ENCODE assay signal across 27 cellular contexts in genomic region chr19:8259142-8259921, GRCh38. TPM values are rescaled to one million over a fixed set of nuclear protein-coding genes. Genes with fewer than 3 reads are reported as not detected.
A peak's percentile ranks its signal among the peaks of the same experiment; 100 is the strongest.
DNase-seq lines count a peak whose midpoint lies in the region; ATAC-seq and TF ChIP-seq lines count a peak whose summit lies in the region.
"Had no signal": no experiment of that assay in that cellular context is flagged by ENCODE, and none has a peak within 500 bp of the region (broad histone marks: within the 10 kb centered on the region; RNA-seq: fewer than 3 reads in every experiment).

No MANE protein-coding gene starts in this region.

- CTCF ChIA-PET in HEK293 (lab: Yijun Ruan, JAX) = interaction anchor here (0.9 kb wide), 1 partner anchor 316 kb away, joined by 3 read pairs; the partner anchor contains the start of gene TIMM44

- H3K79me1 ChIP-seq in neuronal stem cell (ENCODE audit: low read depth, low read length) = peaks cover 2% of the 10 kb centered on the region

- H3K27ac ChIP-seq in HEK293 (ENCODE audit: extremely low read depth, low read depth, low read length) = no peak overlapping the region
- no peak overlapping the region for H3K27ac ChIP-seq in neuronal stem cell (replicated peaks; ENCODE audit: low read length)
- no peak overlapping the region for H3K27ac ChIP-seq in lower lobe of right lung
- H3K27ac ChIP-seq: epithelial cell of prostate, heart left ventricle, left ventricle myocardium inferior, psoas muscle, transverse colon had no signal

- H3K4me1 ChIP-seq in HEK293 (ENCODE audit: control insufficient read depth, insufficient read depth, low read length) (no peaks in the 10 kb centered on the region), neuronal stem cell (ENCODE audit: control insufficient read depth in 2 of 2, insufficient read depth in 1 of 2, low read depth in 1 of 2, low read length in 2 of 2) (peaks cover 0 to 6% of the 10 kb centered on the region in 2 donors), lower lobe of right lung (no peaks in the 10 kb centered on the region)
- H3K4me1 ChIP-seq: left ventricle myocardium inferior, psoas muscle, transverse colon had no signal

- H4K91ac ChIP-seq in neuronal stem cell (ENCODE audit: low read depth, low read length, poor library complexity) = no peak overlapping the region

- no peak overlapping the region for H2AFZ ChIP-seq in neuronal stem cell (ENCODE audit: low read length)

- H3K4me1 Mint-ChIP-seq in effector memory CD8-positive, alpha-beta T cell (ENCODE audit: low read depth in 2 of 2) = peaks cover 1 to 10% of the 10 kb centered on the region in 2 donors
- peaks cover 7% of the 10 kb centered on the region for H3K4me1 Mint-ChIP-seq in activated T-helper 1 cell treated with anti-CD3 and anti-CD28 coated beads, Interleukin-12 subunit alpha, Interleukin-12 subunit beta, Interleukin-2, Interleukin-4 antibody, amounts not matched to agents 30 ng/mL and 10 ng/mL and 1 ng/mL, durations not matched to agents 14 hours and 24 hours and 36 hours (ENCODE audit: low read depth)

- H2BK15ac ChIP-seq in neuronal stem cell (ENCODE audit: low read length) = no peak overlapping the region

- no peak overlapping the region for H3K9ac ChIP-seq in neuronal stem cell (ENCODE audit: low read depth, low read length, poor library complexity)

- DNase-seq in GM13976 (ENCODE audit: low spot score) = peak; percentile 28
- DNase-seq in effector memory CD8-positive, alpha-beta T cell = no peak
- no peak for DNase-seq in neuronal stem cell (ENCODE audit: low spot score)
- DNase-seq in lower lobe of right lung = no peak
- no peak for DNase-seq in activated T-helper 1 cell treated with anti-CD3 and anti-CD28 coated beads, Interleukin-12 subunit alpha, Interleukin-12 subunit beta, Interleukin-2, Interleukin-4 antibody, amounts not matched to agents 30 ng/mL and 10 ng/mL and 1 ng/mL, durations not matched to agents 14 hours and 24 hours and 36 hours (ENCODE audit: low spot score)
- no peak for DNase-seq in T1000 (lab: John Stamatoyannopoulos, UW)
- DNase-seq: activated CD4-positive, alpha-beta T cell treated with anti-CD3 and anti-CD28 coated beads for 1 hour; anterior cingulate cortex; CD8-positive, alpha-beta T cell; DMS53; heart left ventricle; left ventricle myocardium inferior; midbrain; MV-4-11; NCI-H187; NCI-H82; Right ventricle myocardium superior; stimulated activated CD4-positive, alpha-beta T cell treated with anti-CD3 and anti-CD28 coated beads, Interleukin-2, amount 100 ng/mL, for 48 hours; transverse colon had no signal

- no peak overlapping the region for H2BK120ac ChIP-seq in neuronal stem cell (ENCODE audit: low read depth, low read length)

- H3K36me3 Mint-ChIP-seq in effector memory CD8-positive, alpha-beta T cell (ENCODE audit: insufficient read depth) = peaks cover 10% of the 10 kb centered on the region
- peaks cover 8% of the 10 kb centered on the region for H3K36me3 Mint-ChIP-seq in activated T-helper 1 cell treated with anti-CD3 and anti-CD28 coated beads, Interleukin-12 subunit alpha, Interleukin-12 subunit beta, Interleukin-2, Interleukin-4 antibody, amounts not matched to agents 30 ng/mL and 10 ng/mL and 1 ng/mL, durations not matched to agents 14 hours and 24 hours and 36 hours (ENCODE audit: low read depth)

- peak overlapping the region; percentile 14 for H3K18ac ChIP-seq in neuronal stem cell (ENCODE audit: low read length)

- H3K9me3 ChIP-seq in HEK293 (ENCODE audit: control insufficient read depth, insufficient read depth, low read depth, low read length) = no peaks in the 10 kb centered on the region
- no peaks in the 10 kb centered on the region for H3K9me3 ChIP-seq in neuronal stem cell (replicated peaks in 1 of 2; ENCODE audit: control insufficient read depth in 2 of 2, insufficient read depth in 1 of 2, low read depth in 1 of 2, low read length in 2 of 2)
- no peaks in the 10 kb centered on the region for H3K9me3 ChIP-seq in lower lobe of right lung
- H3K9me3 ChIP-seq: heart left ventricle, left ventricle myocardium inferior, psoas muscle, transverse colon had no signal

- peaks cover 0 to 3% (median 0%) of the 10 kb centered on the region in 3 experiments for H3K27me3 ChIP-seq in neuronal stem cell (ENCODE audit: control insufficient read depth in 3 of 3, insufficient read depth in 3 of 3, low read depth in 1 of 3, low read length in 3 of 3)
- no peaks in the 10 kb centered on the region for H3K27me3 ChIP-seq in lower lobe of right lung (ENCODE audit: low read depth)
- H3K27me3 ChIP-seq: heart left ventricle, transverse colon had no signal

- no peak overlapping the region for H2BK12ac ChIP-seq in neuronal stem cell (ENCODE audit: low read length)

- no peak overlapping the region for H3K4ac ChIP-seq in neuronal stem cell (ENCODE audit: low read length)

- H2BK5ac ChIP-seq in neuronal stem cell (ENCODE audit: low read length) = no peak overlapping the region

- no peaks in the 10 kb centered on the region for H3K9me3 Mint-ChIP-seq in effector memory CD8-positive, alpha-beta T cell
- H3K9me3 Mint-ChIP-seq in activated T-helper 1 cell treated with anti-CD3 and anti-CD28 coated beads, Interleukin-12 subunit alpha, Interleukin-12 subunit beta, Interleukin-2, Interleukin-4 antibody, amounts not matched to agents 30 ng/mL and 10 ng/mL and 1 ng/mL, durations not matched to agents 14 hours and 24 hours and 36 hours = no peaks in the 10 kb centered on the region
- H3K9me3 Mint-ChIP-seq: CD8-positive, alpha-beta T cell; central memory CD8-positive, alpha-beta T cell; nephron; stimulated activated naive CD8-positive, alpha-beta T cell treated with anti-CD3 and anti-CD28 coated beads, Interleukin-15, Interleukin-2, amounts not matched to agents 100 ng/mL and 50 ng/mL, for 24 hours had no signal

- intact Hi-C loops in lower lobe of right lung (cut with DNase I) = no loop called here
- intact Hi-C loops in activated T-helper 1 cell treated with anti-CD3 and anti-CD28 coated beads, Interleukin-12 subunit alpha, Interleukin-12 subunit beta, Interleukin-2, Interleukin-4 antibody, amounts not matched to agents 30 ng/mL and 10 ng/mL and 1 ng/mL, durations not matched to agents 14 hours and 24 hours and 36 hours (cut with micrococcal nuclease) = no loop called here

- no peak overlapping the region for H3K14ac ChIP-seq in neuronal stem cell (ENCODE audit: low read length)

- no peak overlapping the region for H4K8ac ChIP-seq in neuronal stem cell (ENCODE audit: low read depth, low read length)

- no CpG with 5 or more reads among the region's 11 CpGs for WGBS in neuronal stem cell (ENCODE audit: extremely low coverage in 2 of 2, insufficient read length in 2 of 2, insufficient replicate concordance in 1 of 2), 2 donors

- H3K27ac Mint-ChIP-seq in effector memory CD8-positive, alpha-beta T cell = peak overlapping the region; percentile 52 to 86
- no peak overlapping the region for H3K27ac Mint-ChIP-seq in activated T-helper 1 cell treated with anti-CD3 and anti-CD28 coated beads, Interleukin-12 subunit alpha, Interleukin-12 subunit beta, Interleukin-2, Interleukin-4 antibody, amounts not matched to agents 30 ng/mL and 10 ng/mL and 1 ng/mL, durations not matched to agents 14 hours and 24 hours and 36 hours
- H3K27ac Mint-ChIP-seq: nephron; stimulated activated naive CD8-positive, alpha-beta T cell treated with anti-CD3 and anti-CD28 coated beads, Interleukin-15, Interleukin-2, amounts not matched to agents 100 ng/mL and 50 ng/mL, for 24 hours had no signal

- in situ Hi-C loops in GM13976 (cut with MboI; ENCODE audit: low sequenced_read_pairs, unreplicated experiment) = loop anchor here (10.0 kb wide), 1 partner anchor 105 kb away; no protein-coding TSS in a partner anchor

- no peak for TF ChIP-seq CTCF in GM13976 (IDR thresholded peaks at IDR 0.05; ENCODE audit: borderline replicate concordance, control extremely low read depth, extremely low read depth, insufficient read depth, missing control alignments)
- TF ChIP-seq CTCF in HEK293 (tag by site-specific recombination; IDR thresholded peaks at IDR 0.05) = no peak
- TF ChIP-seq CTCF in lower lobe of right lung (IDR thresholded peaks at IDR 0.05) = no peak

- H3K4me2 ChIP-seq in neuronal stem cell (ENCODE audit: insufficient read depth, low read length, poor library complexity, severe bottlenecking) = no peak overlapping the region
- H3K4me2 ChIP-seq: smooth muscle cell had no signal

- H3K36me3 ChIP-seq in HEK293 (ENCODE audit: control insufficient read depth in 2 of 2, insufficient read depth in 1 of 2, low read length in 2 of 2) = peaks cover 0 to 30% of the 10 kb centered on the region in 2 experiments; a peak in 1 of 3 replicates
- H3K36me3 ChIP-seq in neuronal stem cell (replicated peaks in 1 of 2; ENCODE audit: control insufficient read depth in 2 of 2, insufficient read depth in 2 of 2, low read length in 2 of 2) = peaks cover 25 to 47% of the 10 kb centered on the region in 2 donors
- peaks cover 47% of the 10 kb centered on the region for H3K36me3 ChIP-seq in lower lobe of right lung
- H3K36me3 ChIP-seq: transverse colon had no signal

- ATAC-seq in effector memory CD8-positive, alpha-beta T cell (replicated peaks) = no peak
- ATAC-seq in HG02588 (IDR thresholded peaks at IDR 0.05; ENCODE audit: unreplicated experiment) (no peak), lower lobe of right lung (no peak)
- ATAC-seq: CD8-positive, alpha-beta T cell; heart left ventricle; psoas muscle had no signal

- POLR2A ChIA-PET in HEK293 (lab: Yijun Ruan, JAX) = no interaction called here

- H3K4me3 Mint-ChIP-seq in effector memory CD8-positive, alpha-beta T cell = peak overlapping the region in 1 of 2 donors; percentile 37
- H3K4me3 Mint-ChIP-seq in activated T-helper 1 cell treated with anti-CD3 and anti-CD28 coated beads, Interleukin-12 subunit alpha, Interleukin-12 subunit beta, Interleukin-2, Interleukin-4 antibody, amounts not matched to agents 30 ng/mL and 10 ng/mL and 1 ng/mL, durations not matched to agents 14 hours and 24 hours and 36 hours = no peak overlapping the region
- H3K4me3 Mint-ChIP-seq: CD8-positive, alpha-beta T cell; central memory CD8-positive, alpha-beta T cell; nephron; stimulated activated naive CD8-positive, alpha-beta T cell treated with anti-CD3 and anti-CD28 coated beads, Interleukin-15, Interleukin-2, amounts not matched to agents 100 ng/mL and 50 ng/mL, for 24 hours had no signal

- H3K23ac ChIP-seq in neuronal stem cell (ENCODE audit: low read depth, low read length, poor library complexity) = no peak overlapping the region

- H3K4me3 ChIP-seq in HEK293 (ENCODE audit: low read depth, low read length) (no peak overlapping the region), neuronal stem cell (ENCODE audit: low read length in 2 of 2) (no peak overlapping the region), lower lobe of right lung (no peak overlapping the region)
- H3K4me3 ChIP-seq: heart left ventricle, left ventricle myocardium inferior, psoas muscle, smooth muscle cell, transverse colon had no signal

- H2AK5ac ChIP-seq in neuronal stem cell (ENCODE audit: low read depth, low read length) = no peak overlapping the region

- no peaks in the 10 kb centered on the region for H3K27me3 Mint-ChIP-seq in effector memory CD8-positive, alpha-beta T cell
- H3K27me3 Mint-ChIP-seq in activated T-helper 1 cell treated with anti-CD3 and anti-CD28 coated beads, Interleukin-12 subunit alpha, Interleukin-12 subunit beta, Interleukin-2, Interleukin-4 antibody, amounts not matched to agents 30 ng/mL and 10 ng/mL and 1 ng/mL, durations not matched to agents 14 hours and 24 hours and 36 hours (ENCODE audit: insufficient read depth) = no peaks in the 10 kb centered on the region
- H3K27me3 Mint-ChIP-seq: central memory CD8-positive, alpha-beta T cell; stimulated activated naive CD8-positive, alpha-beta T cell treated with anti-CD3 and anti-CD28 coated beads, Interleukin-15, Interleukin-2, amounts not matched to agents 100 ng/mL and 50 ng/mL, for 24 hours had no signal

RNA-seq across cellular contexts. Expression of gene CD320, which starts 48.8 kb away (rescaled TPM):
- 28.0 TPM for polyA plus RNA-seq in neuronal stem cell (2013, experiment 1 of 2)
- polyA plus RNA-seq in neuronal stem cell (2013, experiment 2 of 2) = 26.3 TPM
- 31.0 TPM for total RNA-seq in lower lobe of right lung
- total RNA-seq in activated T-helper 1 cell treated with anti-CD3 and anti-CD28 coated beads, Interleukin-12 subunit alpha, Interleukin-12 subunit beta, Interleukin-2, Interleukin-4 antibody, amounts not matched to agents 30 ng/mL and 10 ng/mL and 1 ng/mL, durations not matched to agents 14 hours and 24 hours and 36 hours = 122 and 126 TPM in 2 replicates

RNA-seq across cellular contexts. Expression of gene CERS4, which starts 50.2 kb away (rescaled TPM):
- polyA plus RNA-seq in neuronal stem cell (2013, experiment 1 of 2) = 65.3 TPM
- polyA plus RNA-seq in neuronal stem cell (2013, experiment 2 of 2) = 62.5 TPM
- 60.6 TPM for total RNA-seq in lower lobe of right lung
- total RNA-seq in activated T-helper 1 cell treated with anti-CD3 and anti-CD28 coated beads, Interleukin-12 subunit alpha, Interleukin-12 subunit beta, Interleukin-2, Interleukin-4 antibody, amounts not matched to agents 30 ng/mL and 10 ng/mL and 1 ng/mL, durations not matched to agents 14 hours and 24 hours and 36 hours = 26.4 and 29.7 TPM in 2 replicates
